15 cellular contexts compared by ENCODE assay signal in genomic region chr11:65125197-65126056, GRCh38.
"Had no signal": no experiment of that assay in that cellular context is flagged by ENCODE, and none has a peak within 500 bp of the region (broad histone marks: within the 10 kb centered on the region; RNA-seq: fewer than 3 reads in every experiment).

No MANE protein-coding gene starts in this region.

- H3K27ac ChIP-seq: esophagus muscularis mucosa, right atrium auricular region, suprapubic skin had no signal

- H3K4me3 ChIP-seq: esophagus muscularis mucosa, right atrium auricular region, suprapubic skin had no signal

- DNase-seq: activated CD4-positive, alpha-beta T cell treated with anti-CD3 and anti-CD28 coated beads for 36 hours; activated naive CD4-positive, alpha-beta T cell treated with anti-CD3 and anti-CD28 coated beads, Interleukin-2, amount 50 U/mL, for 16 hours; naive thymus-derived CD8-positive, alpha-beta T cell; nucleus accumbens; small intestine; stimulated activated CD4-positive, alpha-beta T cell treated with anti-CD3 and anti-CD28 coated beads, Interleukin-4, amount 100 ng/mL, for 24 hours; stimulated activated naive CD8-positive, alpha-beta T cell treated with anti-CD3 and anti-CD28 coated beads, Interleukin-15, Interleukin-2, amounts not matched to agents 100 U/mL and 50 U/mL, for 24 hours; T-helper 1 cell; trophoblast cell had no signal

- H3K9me3 ChIP-seq: esophagus muscularis mucosa, right atrium auricular region, suprapubic skin had no signal

- H3K27me3 ChIP-seq: esophagus muscularis mucosa, right atrium auricular region, suprapubic skin had no signal

- ATAC-seq: activated CD4-positive, alpha-beta T cell treated with anti-CD3 and anti-CD28 coated beads for 36 hours; activated T-helper 17 cell treated with anti-CD3 and anti-CD28 coated beads, Interleukin-2, amount 50 U/mL, for 72 hours; left lobe of liver; naive thymus-derived CD8-positive, alpha-beta T cell; SK-N-SH treated with all-trans-retinoic acid at 6 μM for 48 hours; stimulated activated naive CD8-positive, alpha-beta T cell treated with anti-CD3 and anti-CD28 coated beads, Interleukin-15, Interleukin-2, amounts not matched to agents 100 U/mL and 50 U/mL, for 24 hours had no signal
